8 cellular contexts compared by ENCODE assay signal in the genomic region with DNA sequence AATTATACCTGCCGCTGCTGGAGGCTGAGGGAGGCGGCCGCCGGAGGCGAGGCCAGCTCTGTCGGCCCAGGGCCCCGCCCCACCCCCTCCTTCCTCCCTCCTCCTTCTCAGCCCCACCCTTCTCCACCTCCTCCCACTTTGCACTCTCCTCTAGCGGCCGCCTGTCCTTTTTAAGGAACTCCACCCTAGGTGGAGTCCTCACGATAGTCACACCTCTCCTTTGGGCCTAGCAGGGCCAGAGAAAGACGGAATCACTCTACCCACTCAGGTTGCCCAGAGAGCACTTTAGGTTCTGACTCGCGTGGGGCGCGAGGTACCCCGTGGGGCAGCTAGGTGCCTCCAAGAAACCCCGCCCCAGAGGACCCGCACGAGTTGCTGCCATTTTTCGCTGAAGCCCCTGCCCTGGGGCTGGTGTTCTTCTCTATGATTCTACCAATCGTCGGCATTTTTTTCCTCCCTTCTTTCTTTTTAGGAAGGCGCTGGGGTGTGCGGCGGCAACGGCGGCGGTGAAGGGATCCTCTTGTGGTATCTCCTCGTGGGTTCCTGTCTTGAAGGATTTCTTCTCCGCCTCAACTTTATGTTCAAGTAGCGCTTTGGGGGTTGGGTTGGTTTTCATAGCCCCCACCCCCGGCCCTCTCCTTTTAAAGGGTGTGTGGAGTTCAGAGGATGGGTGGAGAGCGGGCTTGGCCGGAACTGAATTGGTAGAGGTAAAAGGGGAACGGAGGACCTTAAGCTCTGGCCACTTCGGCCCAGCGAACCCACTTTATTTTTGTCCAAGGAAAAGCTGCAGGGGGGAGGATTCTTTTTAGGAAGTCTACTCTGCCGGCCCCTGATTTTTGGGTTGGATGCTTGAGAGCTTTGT. TPM values are rescaled to one million over a fixed set of nuclear protein-coding genes. Genes with fewer than 3 reads are reported as not detected.
A peak's percentile ranks its signal among the peaks of the same experiment; 100 is the strongest.
DNase-seq lines count a peak whose midpoint lies in the region; ATAC-seq and TF ChIP-seq lines count a peak whose summit lies in the region.

Gene KLF8, plus strand, starts transcription at position 136 of the 862 bp plus-strand sequence. CDS start 979 bp downstream, outside the sequence.

- no peak within 1 kb of the TSS for H3K4me3 ChIP-seq in NB4 (ENCODE audit: low read depth, low read length)
- peak within 1 kb of the TSS; percentile 45 to 55 for H3K4me3 ChIP-seq in right atrium auricular region
- H3K4me3 ChIP-seq in sigmoid colon, result peak within 1 kb of the TSS; percentile 34 to 56 (median 52)

- H3K27ac ChIP-seq in right atrium auricular region (peak within 1 kb of the TSS; percentile 73 to 78), sigmoid colon (peak within 1 kb of the TSS; percentile 83 to 87 (median 84))

- 5 to 36% methylated on average over 37 to 38 of the region's 38 CpGs for WGBS in sigmoid colon, 2 donors

- ATAC-seq in GM21529 (IDR thresholded peaks at IDR 0.05; ENCODE audit: unreplicated experiment), result peak; percentile 68

- no peaks in the 10 kb centered on the region for H3K27me3 ChIP-seq in right atrium auricular region
- no peaks in the 10 kb centered on the region for H3K27me3 ChIP-seq in sigmoid colon

- no peaks in the 10 kb centered on the region for H3K36me3 ChIP-seq in right atrium auricular region
- no peaks in the 10 kb centered on the region for H3K36me3 ChIP-seq in sigmoid colon

- TF ChIP-seq POLR2A in NB4 (IDR thresholded peaks at IDR 0.05; ENCODE audit: extremely low read depth, insufficient read length) (no peak), sigmoid colon (IDR thresholded peaks at IDR 0.05) (peak in 1 of 2 donors; percentile 25)

- no peaks in the 10 kb centered on the region for H3K9me3 ChIP-seq in right atrium auricular region
- H3K9me3 ChIP-seq in sigmoid colon, result no peaks in the 10 kb centered on the region

- no peak for TF ChIP-seq CTCF in NB4 (IDR thresholded peaks at IDR 0.05; ENCODE audit: low read depth, low read length)
- no peak for TF ChIP-seq CTCF in right atrium auricular region (IDR thresholded peaks at IDR 0.05)
- TF ChIP-seq CTCF in sigmoid colon (IDR thresholded peaks at IDR 0.05), result no peak

- peak; percentile 0 for DNase-seq in EH (ENCODE audit: low read depth)
- peak; percentile 2 for DNase-seq in NB4 (ENCODE audit: low read depth)
- DNase-seq in activated naive CD4-positive, alpha-beta T cell treated with anti-CD3 and anti-CD28 coated beads, Interleukin-2, amount 50 U/mL, for 16 hours, result peak; percentile 23
- no peak for DNase-seq in right atrium auricular region (ENCODE audit: low spot score)
- peak; percentile 76 for DNase-seq in sigmoid colon
- DNase-seq in HCEC 1CT, result no peak
- no peak for DNase-seq in NCI-H2196 (lab: John Stamatoyannopoulos, UW; ENCODE audit: unreplicated experiment)

- TF ChIP-seq EP300 in sigmoid colon (IDR thresholded peaks at IDR 0.05), result no peak

- intact Hi-C loops in sigmoid colon (cut with DNase I), result loop anchor here (10.0 kb wide), 1 partner anchor 1362 kb away; the partner anchor contains the start of gene ZXDB

- H3K4me1 ChIP-seq in right atrium auricular region (no peaks in the 10 kb centered on the region), sigmoid colon (peaks cover 0 to 10% (median 0%) of the 10 kb centered on the region in 4 donors)

RNA-seq across cellular contexts. Expression of gene KLF8, which starts in this region (rescaled TPM):
- total RNA-seq in right atrium auricular region, result 1 to 10 TPM; 6.4 to 6.9 TPM
- 10 to 100 TPM in 3 of 4 donors, 1 to 10 TPM in 1; 9.1 to 19.7 (median 10.4) TPM for total RNA-seq in sigmoid colon
- polyA plus RNA-seq in sigmoid colon, result 1 to 10 TPM in 2 of 3 donors, under 1 TPM in 1; 0.69 to 3.5 (median 1.2) TPM

Comparison
In these comparisons a context has a peak if more than half of its experiments do, and no peak if none do; other contexts are left out.
1. DNase-seq: peak in EH (single experiment), NB4 (single experiment), activated naive CD4-positive, alpha-beta T cell treated with anti-CD3 and anti-CD28 coated beads, Interleukin-2, amount 50 U/mL, for 16 hours (single experiment) and sigmoid colon (single experiment); none in right atrium auricular region (single experiment), HCEC 1CT (single experiment) and NCI-H2196 (single experiment).